In genomic region chr6:25366785-25367657, GRCh38 we compare ENCODE assay signal across 10 cellular contexts.
A peak's percentile ranks its signal among the peaks of the same experiment; 100 is the strongest.
DNase-seq lines count a peak whose midpoint lies in the region; ATAC-seq, FAIRE-seq and TF ChIP-seq lines count a peak whose summit lies in the region.
"Had no signal": no experiment of that assay in that cellular context is flagged by ENCODE, and none has a peak within 500 bp of the region (broad histone marks: within the 10 kb centered on the region; RNA-seq: fewer than 3 reads in every experiment).

No MANE protein-coding gene starts in this region.

- TF ChIP-seq EP300 in HepG2 (IDR thresholded peaks at IDR 0.05; ENCODE audit: low read depth in 2 of 2, low read length in 2 of 2) (no peak), HepG2 (CRISPR knock-in tag; IDR thresholded peaks at IDR 0.05; ENCODE audit: borderline replicate concordance) (no peak)

- no TSS peak for BruUV-seq in HepG2 (replicated peaks; lab: Mats Ljungman, UMichigan)

- 64% methylated on average over 1 of the region's 1 CpG for WGBS in liver
- WGBS in HepG2 (ENCODE audit: low lambda C conversion rate): 36% methylated on average over 1 of the region's 1 CpG

- FAIRE-seq in HepG2 (lab: Jason Lieb, UNC) (no peak), bronchial epithelial cell (lab: Jason Lieb, UNC) (no peak)

- H3K36me3 ChIP-seq in liver (ENCODE audit: control insufficient read depth in 4 of 4, insufficient read depth in 3 of 4, low read depth in 1 of 4, low read length in 3 of 4): no peaks in the 10 kb centered on the region
- H3K36me3 ChIP-seq in HepG2 (replicated peaks in 1 of 2; ENCODE audit: control insufficient read depth in 1 of 2, insufficient read depth in 2 of 2, low read length in 2 of 2): no peaks in the 10 kb centered on the region
- H3K36me3 ChIP-seq in bronchial epithelial cell (ENCODE audit: control insufficient read depth, insufficient read depth, low read length): no peaks in the 10 kb centered on the region
- H3K36me3 ChIP-seq in thoracic aorta: no peaks in the 10 kb centered on the region
- no peaks in the 10 kb centered on the region for H3K36me3 ChIP-seq in Karpas-422 (ENCODE audit: insufficient read depth, low read length)
- H3K36me3 ChIP-seq: upper lobe of left lung had no signal

- H3K79me2 ChIP-seq in HepG2 (ENCODE audit: insufficient read depth, low read length) (no peaks in the 10 kb centered on the region), Karpas-422 (ENCODE audit: low read length) (no peaks in the 10 kb centered on the region)

- TF ChIP-seq POLR2A in HepG2 (IDR thresholded peaks at IDR 0.05; ENCODE audit: insufficient read depth in 1 of 2, low read depth in 2 of 2, low read length in 2 of 2): no peak

- H3K4me3 ChIP-seq in liver (ENCODE audit: low read depth in 1 of 3, low read length in 3 of 3) (no peak overlapping the region), HepG2 (replicated peaks in 1 of 3; ENCODE audit: insufficient read depth in 1 of 3, low read depth in 2 of 3, low read length in 3 of 3) (no peak overlapping the region), bronchial epithelial cell (ENCODE audit: low read depth, low read length) (no peak overlapping the region), thoracic aorta (peak overlapping the region; percentile 29), Karpas-422 (ENCODE audit: low read length) (no peak overlapping the region)
- H3K4me3 ChIP-seq: upper lobe of left lung had no signal

- ATAC-seq in HepG2 (no peak), thoracic aorta (ENCODE audit: insufficient number of reproducible peaks, low FRiP score, low read depth) (no peak)

- H4K20me1 ChIP-seq in HepG2 (ENCODE audit: insufficient read depth, low read length) (no peaks in the 10 kb centered on the region), Karpas-422 (ENCODE audit: insufficient read depth, low read depth, low read length) (0 out of 2 replicates have a peak, but pooled peaks cover 4% of the 10 kb centered on the region)

- CTCF ChIA-PET in HepG2 (lab: Yijun Ruan, JAX; ENCODE audit: low intra/inter-chr PET ratio, low total read pairs): no interaction called here

- no peaks in the 10 kb centered on the region for H3K9me3 ChIP-seq in liver (ENCODE audit: control insufficient read depth in 4 of 4, low read length in 3 of 4)
- H3K9me3 ChIP-seq in HepG2 (ENCODE audit: low read length): no peaks in the 10 kb centered on the region
- no peaks in the 10 kb centered on the region for H3K9me3 ChIP-seq in thoracic aorta
- no peaks in the 10 kb centered on the region for H3K9me3 ChIP-seq in Karpas-422 (ENCODE audit: low read length)
- H3K9me3 ChIP-seq: upper lobe of left lung had no signal

- no peak for TF ChIP-seq RAD21 in liver (IDR thresholded peaks at IDR 0.05)
- TF ChIP-seq RAD21 in HepG2 (CRISPR knock-in tag; IDR thresholded peaks at IDR 0.05): no peak

- peaks cover 0 to 9% (median 3%) of the 10 kb centered on the region in 4 donors for H3K4me1 ChIP-seq in liver (ENCODE audit: control insufficient read depth in 4 of 4, insufficient read depth in 4 of 4, low read length in 3 of 4)
- peaks cover 15% of the 10 kb centered on the region for H3K4me1 ChIP-seq in HepG2 (ENCODE audit: insufficient read depth, low read length)
- H3K4me1 ChIP-seq in thoracic aorta (ENCODE audit: control insufficient read depth in 1 of 2, low read depth in 2 of 2): peaks cover 68 to 84% of the 10 kb centered on the region in 2 donors
- H3K4me1 ChIP-seq in Karpas-422 (ENCODE audit: low read length): no peaks in the 10 kb centered on the region

- no peaks in the 10 kb centered on the region for H3K9me2 ChIP-seq in Karpas-422 (replicated peaks; ENCODE audit: insufficient read depth, low read length)

- intact Hi-C loops in HepG2 (cut with micrococcal nuclease; ENCODE audit: unreplicated experiment): no loop called here

- H3K4me2 ChIP-seq in HepG2 (ENCODE audit: low read depth, low read length): no peak overlapping the region
- no peak overlapping the region for H3K4me2 ChIP-seq in Karpas-422 (ENCODE audit: low read depth, low read length, poor library complexity, severe bottlenecking)

- TF ChIP-seq CTCF in liver (IDR thresholded peaks at IDR 0.05; ENCODE audit: low read depth, low read length, missing input control): no peak
- no peak for TF ChIP-seq CTCF in HepG2 (CRISPR knock-in tag; IDR thresholded peaks at IDR 0.05)
- TF ChIP-seq CTCF in bronchial epithelial cell (IDR thresholded peaks at IDR 0.05; ENCODE audit: insufficient read depth, low read length, severe bottlenecking): no peak
- no peak for TF ChIP-seq CTCF in thoracic aorta (IDR thresholded peaks at IDR 0.05)

- H3K27me3 ChIP-seq in liver (ENCODE audit: control insufficient read depth in 4 of 4, insufficient read depth in 4 of 4, low read length in 3 of 4) (no peaks in the 10 kb centered on the region), HepG2 (ENCODE audit: control insufficient read depth in 1 of 2, insufficient read depth in 2 of 2, low read length in 2 of 2) (no peaks in the 10 kb centered on the region), bronchial epithelial cell (ENCODE audit: control insufficient read depth, insufficient read depth, low read length) (no peaks in the 10 kb centered on the region), thoracic aorta (replicated peaks; ENCODE audit: insufficient read depth) (no peaks in the 10 kb centered on the region), Karpas-422 (ENCODE audit: low read length) (no peaks in the 10 kb centered on the region)
- H3K27me3 ChIP-seq: upper lobe of left lung had no signal

- POLR2A ChIA-PET in HepG2 (lab: Yijun Ruan, JAX): no interaction called here

- H2AFZ ChIP-seq in HepG2 (ENCODE audit: low read length) (no peak overlapping the region), Karpas-422 (ENCODE audit: low read length) (no peak overlapping the region)

- in situ Hi-C loops in HepG2 (cut with HindIII; ENCODE audit: extremely low pct_ligation_motif_present, low pct_unique_long_range_greater_than_20kb): no loop called here

- DNase-seq in HepG2 (ENCODE audit: low spot score) (no peak), NCI-H69 (lab: John Stamatoyannopoulos, UW) (peak; percentile 35), bronchial epithelial cell (ENCODE audit: low read depth) (peak; percentile 73), thoracic aorta (ENCODE audit: low spot score) (no peak), NCI-H2196 (lab: John Stamatoyannopoulos, UW; ENCODE audit: unreplicated experiment) (no peak), Karpas-422 (no peak), GM03348 (ENCODE audit: low spot score) (no peak)
- DNase-seq: upper lobe of left lung had no signal

- no peak overlapping the region for H3K9ac ChIP-seq in liver (ENCODE audit: low read depth in 1 of 2, low read length in 2 of 2)
- no peak overlapping the region for H3K9ac ChIP-seq in HepG2 (ENCODE audit: insufficient read depth, low read depth, low read length)
- H3K9ac ChIP-seq in Karpas-422 (ENCODE audit: low read length): no peak overlapping the region

- H3K27ac ChIP-seq in liver (ENCODE audit: low read depth in 1 of 2, low read length in 2 of 2): no peak overlapping the region
- H3K27ac ChIP-seq in HepG2 (ENCODE audit: extremely low read length, insufficient read depth, low read length): no peak overlapping the region
- H3K27ac ChIP-seq in thoracic aorta: peak overlapping the region; percentile 3 to 69
- H3K27ac ChIP-seq in Karpas-422 (ENCODE audit: low read length): no peak overlapping the region
- H3K27ac ChIP-seq: C4-2B had no signal

TF ChIP-seq in liver, 16 proteins besides CTCF, POLR2A, EP300 and RAD21 (continues in another document):
- TF ChIP-seq HNF4A (conservative IDR thresholded peaks at IDR 0.05): peak in 1 of 2 donors; percentile 19
- TF ChIP-seq RXRA (IDR thresholded peaks at IDR 0.05): peak in 1 of 2 donors; percentile 25
- peak; percentile 20 for TF ChIP-seq FOXA2 (IDR thresholded peaks at IDR 0.05)
- TF ChIP-seq FOXA1 (IDR thresholded peaks at IDR 0.05): no peak
- TF ChIP-seq SP1 (IDR thresholded peaks at IDR 0.05): peak; percentile 14

TF ChIP-seq in HepG2, 621 proteins besides CTCF, POLR2A, EP300 and RAD21:
- TF ChIP-seq HNRNPL (IDR thresholded peaks at IDR 0.05; ENCODE audit: low read depth, low read length) (no peak), KLF15 (CRISPR knock-in tag; IDR thresholded peaks at IDR 0.05; ENCODE audit: borderline replicate concordance) (no peak), ZNF780A (CRISPR knock-in tag; IDR thresholded peaks at IDR 0.05) (no peak), ZNF670 (CRISPR knock-in tag; IDR thresholded peaks at IDR 0.05; ENCODE audit: borderline replicate concordance) (no peak), ZBTB26 (CRISPR knock-in tag; IDR thresholded peaks at IDR 0.05; ENCODE audit: borderline replicate concordance) (no peak), IRF1 (CRISPR knock-in tag; IDR thresholded peaks at IDR 0.05; ENCODE audit: low read depth) (no peak), SOX5 (CRISPR knock-in tag; IDR thresholded peaks at IDR 0.05; ENCODE audit: borderline replicate concordance) (no peak), RXRA (CRISPR knock-in tag; IDR thresholded peaks at IDR 0.05) (no peak), TRIM24 (CRISPR knock-in tag; IDR thresholded peaks at IDR 0.05) (no peak), ATM (IDR thresholded peaks at IDR 0.05; ENCODE audit: borderline replicate concordance) (no peak), ZSCAN9 (CRISPR knock-in tag; IDR thresholded peaks at IDR 0.05; ENCODE audit: borderline replicate concordance) (no peak), KDM1A (CRISPR knock-in tag; IDR thresholded peaks at IDR 0.05) (no peak), ZNF138 (CRISPR knock-in tag; IDR thresholded peaks at IDR 0.05; ENCODE audit: low read depth) (no peak)

Comparison
In these comparisons a context has a peak if more than half of its experiments do, and no peak if none do; other contexts are left out.
1. H3K27ac ChIP-seq: peak in thoracic aorta (2 of 2); none in liver (0 of 2), HepG2 (single experiment) and Karpas-422 (single experiment).
2. DNase-seq: peak in NCI-H69 (single experiment) and bronchial epithelial cell (single experiment); none in HepG2 (single experiment), thoracic aorta (single experiment), NCI-H2196 (single experiment), Karpas-422 (single experiment) and GM03348 (single experiment).